14 cellular contexts compared by ENCODE assay signal in the genomic region with DNA sequence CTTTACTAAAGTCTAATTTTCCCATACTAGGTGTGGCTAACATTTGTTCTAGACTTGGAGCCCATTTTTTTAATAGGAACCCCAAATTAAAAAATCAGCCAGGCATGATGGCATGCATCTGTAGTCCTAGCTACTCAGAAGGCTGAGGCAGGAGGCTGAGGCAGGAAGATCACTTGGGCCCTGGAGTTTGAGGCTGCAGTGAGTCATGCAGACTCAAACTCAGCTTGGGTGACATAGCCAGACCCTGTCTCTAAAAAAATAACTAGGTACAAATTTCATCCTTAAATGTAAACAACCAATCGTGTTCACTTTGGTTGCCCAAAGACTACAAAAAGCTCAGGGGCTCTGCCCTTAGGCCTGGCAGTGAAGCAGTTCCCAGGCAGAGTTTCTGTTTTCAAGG. TPM values are rescaled to one million over a fixed set of nuclear protein-coding genes. Genes with fewer than 3 reads are reported as not detected.
A peak's percentile ranks its signal among the peaks of the same experiment; 100 is the strongest.
DNase-seq lines count a peak whose midpoint lies in the region; ATAC-seq, FAIRE-seq and TF ChIP-seq lines count a peak whose summit lies in the region.
"Not testable (repeated sequence)": the region's sequence is repeated elsewhere in the genome, so short reads cannot be mapped to it uniquely, and the experiment has no call there.
"Had no signal": no experiment of that assay in that cellular context is flagged by ENCODE, and none has a peak within 500 bp of the region (broad histone marks: within the 10 kb centered on the region; RNA-seq: fewer than 3 reads in every experiment).

No MANE protein-coding gene starts in this region.

- peak overlapping the region; percentile 14 for H3K27ac ChIP-seq in CD4-positive, CD25-positive, alpha-beta regulatory T cell (ENCODE audit: insufficient read depth, low read length, poor library complexity, severe bottlenecking)
- peak overlapping the region; percentile 3 for H3K27ac ChIP-seq in cardiac muscle cell
- not testable (repeated sequence) for H3K27ac ChIP-seq in pancreas

- H3K4me3 ChIP-seq in CD4-positive, CD25-positive, alpha-beta regulatory T cell (ENCODE audit: low read depth, low read length); cardiac muscle cell; pancreas: not testable (repeated sequence)

- intact Hi-C loops in activated CD4-positive, alpha-beta T cell treated with anti-CD3 and anti-CD28 coated beads, Interleukin-2, amount 10 ng/mL, durations not matched to agents 24 days and 14 days (cut with micrococcal nuclease) = loop anchor here (5.0 kb wide), 1 partner anchor 45 kb away; no protein-coding TSS in a partner anchor
- intact Hi-C loops in pancreas (cut with DNase I) = not testable (repeated sequence)

- H3K4me3 Mint-ChIP-seq in CD4-positive, CD25-positive, alpha-beta regulatory T cell; activated CD4-positive, alpha-beta T cell treated with anti-CD3 and anti-CD28 coated beads, Interleukin-2, amount 10 ng/mL, durations not matched to agents 24 days and 14 days; activated T-helper 17 cell treated with anti-CD3 and anti-CD28 coated beads, Interleukin-2, amount 50 U/mL, for 72 hours; activated naive CD8-positive, alpha-beta T cell treated with anti-CD3 and anti-CD28 coated beads, Interleukin-2, amount 10 ng/mL, durations not matched to agents 7 days and 5 days; stimulated activated naive CD8-positive, alpha-beta T cell treated with anti-CD3 and anti-CD28 coated beads, Interleukin-15, Interleukin-2, amounts not matched to agents 100 ng/mL and 50 ng/mL, for 24 hours: not testable (repeated sequence)

- not testable (repeated sequence) for H3K4me1 ChIP-seq in CD4-positive, CD25-positive, alpha-beta regulatory T cell (ENCODE audit: control insufficient read depth, insufficient read depth, low read length, poor library complexity, severe bottlenecking); cardiac muscle cell (ENCODE audit: low read depth); pancreas

- not testable (repeated sequence) for H3K36me3 Mint-ChIP-seq in CD4-positive, CD25-positive, alpha-beta regulatory T cell; activated CD4-positive, alpha-beta T cell treated with anti-CD3 and anti-CD28 coated beads, Interleukin-2, amount 10 ng/mL, durations not matched to agents 24 days and 14 days (ENCODE audit: low read depth); activated naive CD8-positive, alpha-beta T cell treated with anti-CD3 and anti-CD28 coated beads, Interleukin-2, amount 10 ng/mL, durations not matched to agents 7 days and 5 days
- peaks cover 27% of the 10 kb centered on the region for H3K36me3 Mint-ChIP-seq in activated T-helper 17 cell treated with anti-CD3 and anti-CD28 coated beads, Interleukin-2, amount 50 U/mL, for 72 hours (ENCODE audit: low read depth)
- peaks cover 24% of the 10 kb centered on the region for H3K36me3 Mint-ChIP-seq in stimulated activated naive CD8-positive, alpha-beta T cell treated with anti-CD3 and anti-CD28 coated beads, Interleukin-15, Interleukin-2, amounts not matched to agents 100 ng/mL and 50 ng/mL, for 24 hours (ENCODE audit: low read depth)

- not testable (repeated sequence) for H3K9me3 ChIP-seq in CD4-positive, CD25-positive, alpha-beta regulatory T cell (ENCODE audit: control insufficient read depth in 2 of 2, low read length in 2 of 2); cardiac muscle cell (ENCODE audit: low read depth); pancreas

- H3K27ac Mint-ChIP-seq in CD4-positive, CD25-positive, alpha-beta regulatory T cell = peak overlapping the region in 2 of 3 donors; percentile 21 to 31
- H3K27ac Mint-ChIP-seq in activated CD4-positive, alpha-beta T cell treated with anti-CD3 and anti-CD28 coated beads, Interleukin-2, amount 10 ng/mL, durations not matched to agents 24 days and 14 days; activated T-helper 17 cell treated with anti-CD3 and anti-CD28 coated beads, Interleukin-2, amount 50 U/mL, for 72 hours; activated naive CD8-positive, alpha-beta T cell treated with anti-CD3 and anti-CD28 coated beads, Interleukin-2, amount 10 ng/mL, durations not matched to agents 7 days and 5 days: not testable (repeated sequence)
- peak overlapping the region; percentile 5 for H3K27ac Mint-ChIP-seq in stimulated activated naive CD8-positive, alpha-beta T cell treated with anti-CD3 and anti-CD28 coated beads, Interleukin-15, Interleukin-2, amounts not matched to agents 100 ng/mL and 50 ng/mL, for 24 hours

- FAIRE-seq in H54 (lab: Jason Lieb, UNC) = peak; percentile 67
- FAIRE-seq in pancreas (lab: Jason Lieb, UNC) = peak; percentile 13

- not testable (repeated sequence) for H3K27me3 Mint-ChIP-seq in CD4-positive, CD25-positive, alpha-beta regulatory T cell; activated CD4-positive, alpha-beta T cell treated with anti-CD3 and anti-CD28 coated beads, Interleukin-2, amount 10 ng/mL, durations not matched to agents 24 days and 14 days; activated T-helper 17 cell treated with anti-CD3 and anti-CD28 coated beads, Interleukin-2, amount 50 U/mL, for 72 hours; activated naive CD8-positive, alpha-beta T cell treated with anti-CD3 and anti-CD28 coated beads, Interleukin-2, amount 10 ng/mL, durations not matched to agents 7 days and 5 days; stimulated activated naive CD8-positive, alpha-beta T cell treated with anti-CD3 and anti-CD28 coated beads, Interleukin-15, Interleukin-2, amounts not matched to agents 100 ng/mL and 50 ng/mL, for 24 hours

- DNase-seq in CD4-positive, CD25-positive, alpha-beta regulatory T cell; H54 (ENCODE audit: insufficient read length, low spot score); activated naive CD8-positive, alpha-beta T cell treated with anti-CD3 and anti-CD28 coated beads, Interleukin-2, amount 10 ng/mL, durations not matched to agents 7 days and 5 days; cardiac muscle cell (ENCODE audit: low read depth in 1 of 2, low spot score in 1 of 2); pancreas: not testable (repeated sequence)
- DNase-seq in activated CD4-positive, alpha-beta T cell treated with anti-CD3 and anti-CD28 coated beads, Interleukin-2, amount 10 ng/mL, durations not matched to agents 24 days and 14 days = peak; percentile 56

- POLR2A ChIA-PET in activated naive CD8-positive, alpha-beta T cell treated with anti-CD3 and anti-CD28 coated beads, Interleukin-2, amount 10 ng/mL, durations not matched to agents 7 days and 5 days (lab: Charles Lee) = not testable (repeated sequence)

- 56 to 57% methylated on average over 1 of the region's 1 CpG for WGBS in pancreas, 2 donors

- not testable (repeated sequence) for TF ChIP-seq POLR2A in H54 (IDR thresholded peaks at IDR 0.05; ENCODE audit: low read depth, low read length)

- not testable (repeated sequence) for TF ChIP-seq CTCF in cardiac muscle cell (IDR thresholded peaks at IDR 0.05; ENCODE audit: low read depth, low read length); pancreas (IDR thresholded peaks at IDR 0.05)

- peaks cover 16% of the 10 kb centered on the region for H3K36me3 ChIP-seq in CD4-positive, CD25-positive, alpha-beta regulatory T cell (ENCODE audit: control insufficient read depth, insufficient read depth, low read length)
- not testable (repeated sequence) for H3K36me3 ChIP-seq in cardiac muscle cell, pancreas

- not testable (repeated sequence) for H3K27me3 ChIP-seq in CD4-positive, CD25-positive, alpha-beta regulatory T cell (ENCODE audit: control insufficient read depth, insufficient read depth, low read length); cardiac muscle cell
- H3K27me3 ChIP-seq in pancreas = peaks cover 0 to 28% (median 0%) of the 10 kb centered on the region in 4 donors

- H3K9me3 Mint-ChIP-seq in CD4-positive, CD25-positive, alpha-beta regulatory T cell; activated CD4-positive, alpha-beta T cell treated with anti-CD3 and anti-CD28 coated beads, Interleukin-2, amount 10 ng/mL, durations not matched to agents 24 days and 14 days; activated T-helper 17 cell treated with anti-CD3 and anti-CD28 coated beads, Interleukin-2, amount 50 U/mL, for 72 hours; activated naive CD8-positive, alpha-beta T cell treated with anti-CD3 and anti-CD28 coated beads, Interleukin-2, amount 10 ng/mL, durations not matched to agents 7 days and 5 days; stimulated activated naive CD8-positive, alpha-beta T cell treated with anti-CD3 and anti-CD28 coated beads, Interleukin-15, Interleukin-2, amounts not matched to agents 100 ng/mL and 50 ng/mL, for 24 hours: not testable (repeated sequence)

- H3K4me1 Mint-ChIP-seq in CD4-positive, CD25-positive, alpha-beta regulatory T cell = peaks cover 17 to 46% (median 29%) of the 10 kb centered on the region in 4 donors
- H3K4me1 Mint-ChIP-seq in activated CD4-positive, alpha-beta T cell treated with anti-CD3 and anti-CD28 coated beads, Interleukin-2, amount 10 ng/mL, durations not matched to agents 24 days and 14 days = peaks cover 32% of the 10 kb centered on the region
- H3K4me1 Mint-ChIP-seq in activated T-helper 17 cell treated with anti-CD3 and anti-CD28 coated beads, Interleukin-2, amount 50 U/mL, for 72 hours = peaks cover 22% of the 10 kb centered on the region
- H3K4me1 Mint-ChIP-seq in activated naive CD8-positive, alpha-beta T cell treated with anti-CD3 and anti-CD28 coated beads, Interleukin-2, amount 10 ng/mL, durations not matched to agents 7 days and 5 days = peaks cover 32% of the 10 kb centered on the region
- peaks cover 48% of the 10 kb centered on the region for H3K4me1 Mint-ChIP-seq in stimulated activated naive CD8-positive, alpha-beta T cell treated with anti-CD3 and anti-CD28 coated beads, Interleukin-15, Interleukin-2, amounts not matched to agents 100 ng/mL and 50 ng/mL, for 24 hours (ENCODE audit: low read depth)

- ATAC-seq in CD4-positive, CD25-positive, alpha-beta regulatory T cell (ENCODE audit: low read depth in 2 of 2) = peak in 1 of 2 donors; percentile 22
- peak; percentile 42 for ATAC-seq in activated T-helper 17 cell treated with anti-CD3 and anti-CD28 coated beads, Interleukin-2, amount 50 U/mL, for 72 hours (replicated peaks)
- ATAC-seq in activated naive CD8-positive, alpha-beta T cell treated with anti-CD3 and anti-CD28 coated beads, Interleukin-2, amount 10 ng/mL, durations not matched to agents 7 days and 5 days (ENCODE audit: low read depth) = peak; percentile 23
- not testable (repeated sequence) for ATAC-seq in pancreas

RNA-seq across cellular contexts. Expression of a gene that starts 6.9 kb away (rescaled TPM):
- total RNA-seq in CD4-positive, CD25-positive, alpha-beta regulatory T cell = 63.2 TPM
- polyA plus RNA-seq in CD4-positive, CD25-positive, alpha-beta regulatory T cell = 100 to 1,000 TPM; 153 to 209 (median 163) TPM
- 66.5 and 68.7 TPM in 2 replicates for total RNA-seq in activated CD4-positive, alpha-beta T cell treated with anti-CD3 and anti-CD28 coated beads, Interleukin-2, amount 10 ng/mL, durations not matched to agents 24 days and 14 days
- 10 to 100 TPM; 44.9 to 82.6 TPM for total RNA-seq in activated T-helper 17 cell treated with anti-CD3 and anti-CD28 coated beads, Interleukin-2, amount 50 U/mL, for 72 hours
- total RNA-seq in activated naive CD8-positive, alpha-beta T cell treated with anti-CD3 and anti-CD28 coated beads, Interleukin-2, amount 10 ng/mL, durations not matched to agents 7 days and 5 days = 10 to 100 TPM; 58.6 to 66.9 TPM
- total RNA-seq in cardiac muscle cell (50.5 and 92.1 TPM in 2 replicates), pancreas (10 to 100 TPM; 17.3 to 56.6 (median 28.7) TPM)
- polyA plus RNA-seq in cardiac muscle cell (135 and 164 TPM in 2 replicates), pancreas (10 to 100 TPM; 20.4 to 61.9 TPM)

RNA-seq across cellular contexts. Expression of a gene that starts 35.6 kb away (rescaled TPM):
- total RNA-seq in CD4-positive, CD25-positive, alpha-beta regulatory T cell = not detected
- under 1 TPM in 1 of 4 donors, not detected in 3; 0.42 TPM for polyA plus RNA-seq in CD4-positive, CD25-positive, alpha-beta regulatory T cell
- total RNA-seq in activated CD4-positive, alpha-beta T cell treated with anti-CD3 and anti-CD28 coated beads, Interleukin-2, amount 10 ng/mL, durations not matched to agents 24 days and 14 days = not detected in 2 replicates
- not detected for total RNA-seq in activated T-helper 17 cell treated with anti-CD3 and anti-CD28 coated beads, Interleukin-2, amount 50 U/mL, for 72 hours
- total RNA-seq in activated naive CD8-positive, alpha-beta T cell treated with anti-CD3 and anti-CD28 coated beads, Interleukin-2, amount 10 ng/mL, durations not matched to agents 7 days and 5 days = not detected
- total RNA-seq in cardiac muscle cell = not detected in 2 replicates
- not detected in 2 replicates for polyA plus RNA-seq in cardiac muscle cell
- not detected for total RNA-seq in pancreas
- not detected for polyA plus RNA-seq in pancreas
- total RNA-seq: CD8-positive, alpha-beta memory T cell; G401; GM12878; H1 had no signal
- polyA plus RNA-seq: A549; BJ; CD8-positive, alpha-beta memory T cell; GM12878; H1 had no signal

RNA-seq across cellular contexts. Expression of a gene that starts 59.7 kb away (rescaled TPM):
- total RNA-seq in CD4-positive, CD25-positive, alpha-beta regulatory T cell = 26.0 TPM
- polyA plus RNA-seq in CD4-positive, CD25-positive, alpha-beta regulatory T cell = 10 to 100 TPM; 34.0 to 36.9 (median 35.9) TPM
- total RNA-seq in activated CD4-positive, alpha-beta T cell treated with anti-CD3 and anti-CD28 coated beads, Interleukin-2, amount 10 ng/mL, durations not matched to agents 24 days and 14 days = 16.6 and 16.8 TPM in 2 replicates
- total RNA-seq in activated T-helper 17 cell treated with anti-CD3 and anti-CD28 coated beads, Interleukin-2, amount 50 U/mL, for 72 hours = 10 to 100 TPM; 18.7 to 21.5 TPM
- 10 to 100 TPM; 26.6 to 26.7 TPM for total RNA-seq in activated naive CD8-positive, alpha-beta T cell treated with anti-CD3 and anti-CD28 coated beads, Interleukin-2, amount 10 ng/mL, durations not matched to agents 7 days and 5 days
- total RNA-seq in cardiac muscle cell = 9.0 and 12.2 TPM in 2 replicates
- 4.8 and 9.7 TPM in 2 replicates for polyA plus RNA-seq in cardiac muscle cell
- 1 to 10 TPM; 3.7 to 7.5 (median 5.3) TPM for total RNA-seq in pancreas
- 1 to 10 TPM; 3.6 to 4.7 TPM for polyA plus RNA-seq in pancreas
